Comparison of ENCODE assay signal across 17 cellular contexts in the genomic region with DNA sequence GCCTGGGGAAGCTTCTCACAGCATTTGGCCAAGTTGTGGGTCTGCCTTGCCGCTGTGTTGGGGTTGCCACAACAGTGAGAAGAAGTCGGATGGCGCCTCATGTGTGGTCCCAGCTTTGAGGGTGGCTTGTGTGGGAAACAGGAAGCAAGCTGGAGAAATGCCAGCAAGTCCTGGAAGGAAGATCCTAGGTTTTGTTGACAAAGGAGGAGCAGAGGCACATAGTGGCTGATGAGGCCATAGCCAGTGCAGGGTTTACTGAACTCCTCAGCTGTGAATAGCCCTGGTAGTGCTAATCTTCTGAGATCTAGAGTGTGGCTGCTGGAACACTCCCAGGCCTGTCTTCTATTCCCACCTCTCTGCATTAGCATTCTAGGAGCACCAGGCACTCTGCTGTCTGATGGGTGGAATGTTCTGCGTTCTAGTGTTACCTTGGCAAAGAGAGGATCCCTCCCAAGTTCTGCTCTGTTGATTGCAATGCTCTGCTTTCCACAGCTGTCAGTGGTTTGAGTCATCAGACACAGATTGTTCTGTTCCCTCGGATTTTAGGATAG. TPM values are rescaled to one million over a fixed set of nuclear protein-coding genes. Genes with fewer than 3 reads are reported as not detected.
DNase-seq lines count a peak whose midpoint lies in the region; FAIRE-seq and TF ChIP-seq lines count a peak whose summit lies in the region.
"Had no signal": no experiment of that assay in that cellular context is flagged by ENCODE, and none has a peak within 500 bp of the region (broad histone marks: within the 10 kb centered on the region; RNA-seq: fewer than 3 reads in every experiment).

No MANE protein-coding gene starts in this region.

- no peaks in the 10 kb centered on the region for H3K36me3 ChIP-seq in bronchial epithelial cell (ENCODE audit: control insufficient read depth, insufficient read depth, low read length)
- H3K36me3 ChIP-seq in stomach: peaks cover 0 to 13% (median 3%) of the 10 kb centered on the region in 4 donors
- H3K36me3 ChIP-seq: heart left ventricle, left ventricle myocardium inferior, thoracic aorta had no signal

- H3K27me3 ChIP-seq in bronchial epithelial cell (ENCODE audit: control insufficient read depth, insufficient read depth, low read length): no peaks in the 10 kb centered on the region
- no peaks in the 10 kb centered on the region for H3K27me3 ChIP-seq in stomach
- H3K27me3 ChIP-seq: heart left ventricle had no signal

- TF ChIP-seq CTCF in bronchial epithelial cell (IDR thresholded peaks at IDR 0.05; ENCODE audit: insufficient read depth, low read length, severe bottlenecking) (no peak), stomach (IDR thresholded peaks at IDR 0.05) (no peak)

- DNase-seq in NCI-H2029 (lab: John Stamatoyannopoulos, UW) (peak; percentile 35), NCI-H2029 treated with DMSO at 0.1 percent for 48 hours (lab: John Stamatoyannopoulos, UW) (no peak), bronchial epithelial cell (ENCODE audit: low read depth) (no peak), iris pigment epithelial cell (ENCODE audit: low read depth) (peak; percentile 72), stomach (no peak), cerebellar nuclear complex (lab: John Stamatoyannopoulos, UW) (no peak), NCI-H2081 treated with DMSO at 0.1 percent for 48 hours (lab: John Stamatoyannopoulos, UW) (no peak), SHP77 treated with DMSO at 0.1 percent for 48 hours (lab: John Stamatoyannopoulos, UW) (no peak)
- DNase-seq: activated CD4-positive, CD25-positive, alpha-beta regulatory T cell; Calu3; heart left ventricle; KBM-7; left ventricle myocardium inferior; NCI-H187 treated with DMSO at 0.1 percent for 48 hours; SW 1271 had no signal

- FAIRE-seq in bronchial epithelial cell (lab: Jason Lieb, UNC): peak; percentile 32

- peak overlapping the region in 3 of 5 donors; percentile 2 to 22 (median 14) for H3K27ac ChIP-seq in stomach
- H3K27ac ChIP-seq: 22Rv1, heart left ventricle, left ventricle myocardium inferior, thoracic aorta had no signal

- intact Hi-C loops in stomach (cut with DNase I; ENCODE audit: low total_unique reads): no loop called here

- TF ChIP-seq EP300 in stomach (IDR thresholded peaks at IDR 0.05): no peak

- peaks cover 0 to 9% (median 3%) of the 10 kb centered on the region in 4 donors for H3K4me1 ChIP-seq in stomach

- WGBS in stomach, 5 donors: 59 to 82% (median 74%) methylated on average over 5 of the region's 5 CpGs

- TF ChIP-seq POLR2A in stomach (IDR thresholded peaks at IDR 0.05): no peak

- H3K9me3 ChIP-seq in stomach: no peaks in the 10 kb centered on the region
- H3K9me3 ChIP-seq: heart left ventricle, left ventricle myocardium inferior, thoracic aorta had no signal

- H3K4me3 ChIP-seq in bronchial epithelial cell (ENCODE audit: low read depth, low read length): no peak overlapping the region
- H3K4me3 ChIP-seq in stomach: no peak overlapping the region
- H3K4me3 ChIP-seq: heart left ventricle, left ventricle myocardium inferior, thoracic aorta had no signal

RNA-seq across cellular contexts. Expression of a gene that starts 25.2 kb away (rescaled TPM):
- total RNA-seq in bronchial epithelial cell (1.7 and 1.8 TPM in 2 replicates), stomach (10 to 100 TPM in 1 of 5 donors, 1 to 10 TPM in 4; 1.8 to 15.6 (median 8.0) TPM)
- polyA plus RNA-seq in stomach: 1 to 10 TPM; 1.8 to 4.2 (median 3.6) TPM

RNA-seq across cellular contexts. Expression of a gene that starts 37.7 kb away (rescaled TPM):
- total RNA-seq in bronchial epithelial cell (96.4 and 176 TPM in 2 replicates), stomach (10 to 100 TPM; 33.3 to 90.9 (median 68.3) TPM)
- polyA plus RNA-seq in stomach: 100 to 1,000 TPM in 1 of 3 donors, 10 to 100 TPM in 2; 38.4 to 297 (median 52.8) TPM

Comparison
In these comparisons a context has a peak if more than half of its experiments do, and no peak if none do; other contexts are left out.
1. DNase-seq: peak in NCI-H2029 (single experiment) and iris pigment epithelial cell (single experiment); none in NCI-H2029 treated with DMSO at 0.1 percent for 48 hours (single experiment), bronchial epithelial cell (single experiment), stomach (single experiment), cerebellar nuclear complex (0 of 2), NCI-H2081 treated with DMSO at 0.1 percent for 48 hours (single experiment) and SHP77 treated with DMSO at 0.1 percent for 48 hours (single experiment).